ENCODE assay signal across 20 cellular contexts in the genomic region with DNA sequence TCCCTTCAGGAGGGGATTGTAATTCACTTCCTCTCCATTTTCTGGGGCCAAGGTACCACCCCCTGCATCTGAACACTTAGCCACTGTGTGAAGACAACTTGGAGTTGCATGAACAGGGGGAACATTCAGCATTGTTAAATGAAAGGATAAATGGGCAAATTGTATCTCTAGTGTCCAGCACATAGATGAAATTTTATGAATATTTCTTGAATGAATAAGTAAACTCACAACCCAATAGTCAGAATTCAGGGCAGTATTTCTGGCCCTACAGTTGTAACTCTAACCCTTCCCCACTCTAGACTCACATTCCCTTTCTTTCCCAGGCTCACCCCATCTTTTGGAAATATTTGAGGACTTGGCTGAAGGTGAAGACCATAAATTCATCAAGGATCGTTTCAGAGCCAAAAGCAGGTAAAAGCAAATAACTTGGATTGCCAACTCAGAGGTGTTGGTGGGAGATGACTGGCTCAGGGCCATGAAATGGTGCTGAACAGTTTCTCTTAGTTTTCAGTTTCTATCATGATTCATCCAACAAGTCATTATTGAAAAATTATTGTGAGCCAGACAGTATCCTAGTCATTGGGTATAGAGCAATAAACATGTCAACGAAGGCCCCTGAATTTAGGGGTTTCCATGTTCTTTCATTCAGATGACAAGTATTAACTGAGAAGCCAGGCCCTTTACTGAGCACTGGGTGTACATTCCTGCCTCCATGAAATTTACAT. TPM values are rescaled to one million over a fixed set of nuclear protein-coding genes. Genes with fewer than 3 reads are reported as not detected.
DNase-seq lines count a peak whose midpoint lies in the region; ATAC-seq and TF ChIP-seq lines count a peak whose summit lies in the region.
"Had no signal": no experiment of that assay in that cellular context is flagged by ENCODE, and none has a peak within 500 bp of the region (broad histone marks: within the 10 kb centered on the region; RNA-seq: fewer than 3 reads in every experiment).

No MANE protein-coding gene starts in this region.

- intact Hi-C loops in body of pancreas (cut with DNase I), result no loop called here

- H3K27me3 ChIP-seq in SK-N-SH (ENCODE audit: insufficient read depth) (no peaks in the 10 kb centered on the region), body of pancreas (no peaks in the 10 kb centered on the region)
- H3K27me3 ChIP-seq: upper lobe of left lung had no signal

- no peaks in the 10 kb centered on the region for H3K79me2 ChIP-seq in SK-N-SH (ENCODE audit: insufficient read depth)

- H3K27ac ChIP-seq in SK-N-SH (ENCODE audit: low read depth in 2 of 2, low read length in 1 of 2), result no peak overlapping the region
- H3K27ac ChIP-seq in body of pancreas, result no peak overlapping the region
- no peak overlapping the region for H3K27ac ChIP-seq in substantia nigra (ENCODE audit: low read depth, low read length, poor library complexity, severe bottlenecking)
- H3K27ac ChIP-seq: upper lobe of left lung had no signal

- H3K9ac ChIP-seq in SK-N-SH, result no peak overlapping the region

- H3K4me3 ChIP-seq in SK-N-SH (ENCODE audit: low read depth in 2 of 2, low read length in 1 of 2), result no peak overlapping the region
- no peak overlapping the region for H3K4me3 ChIP-seq in body of pancreas
- H3K4me3 ChIP-seq: upper lobe of left lung had no signal

- POLR2A ChIA-PET in SK-N-SH (lab: Yijun Ruan, JAX), result no interaction called here

- no peaks in the 10 kb centered on the region for H3K36me3 ChIP-seq in SK-N-SH (replicated peaks in 1 of 2; ENCODE audit: control insufficient read depth in 1 of 2, insufficient read depth in 2 of 2, low read length in 1 of 2)
- H3K36me3 ChIP-seq in body of pancreas (replicated peaks in 1 of 2; ENCODE audit: insufficient read depth in 1 of 2, low read depth in 2 of 2), result no peaks in the 10 kb centered on the region
- H3K36me3 ChIP-seq: upper lobe of left lung had no signal

- H3K4me1 ChIP-seq in SK-N-SH (ENCODE audit: control insufficient read depth in 1 of 2, insufficient read depth in 2 of 2, low read depth in 1 of 2, low read length in 1 of 2), result no peaks in the 10 kb centered on the region
- no peaks in the 10 kb centered on the region for H3K4me1 ChIP-seq in body of pancreas
- H3K4me1 ChIP-seq: upper lobe of left lung had no signal

- peak; percentile 52 for ATAC-seq in GM21786 (IDR thresholded peaks at IDR 0.05; ENCODE audit: unreplicated experiment)
- no peak for ATAC-seq in body of pancreas
- ATAC-seq: activated CD8-positive, alpha-beta memory T cell treated with anti-CD3 and anti-CD28 coated beads, Interleukin-2, amount 10 ng/mL, durations not matched to agents 7 days and 5 days; stimulated activated naive B cell treated with anti-CD40 and anti-IgM and Interleukin-4, amounts not matched to agents 10 μg/mL and 1 μg/mL and 100 μg/mL, for 72 hours; WTC11 had no signal

- H3K9me3 ChIP-seq in SK-N-SH, result no peaks in the 10 kb centered on the region
- H3K9me3 ChIP-seq in body of pancreas, result no peaks in the 10 kb centered on the region
- H3K9me3 ChIP-seq: upper lobe of left lung had no signal

- no peak for TF ChIP-seq POLR2A in body of pancreas (IDR thresholded peaks at IDR 0.05)

- TF ChIP-seq RAD21 in SK-N-SH (IDR thresholded peaks at IDR 0.05; ENCODE audit: low read length), result no peak

- DNase-seq in AG08395 (ENCODE audit: low spot score) (peak; percentile 60), SK-N-SH (no peak), hepatic stellate cell (ENCODE audit: low spot score) (peak; percentile 12), NOMO-1 (lab: John Stamatoyannopoulos, UW; ENCODE audit: unreplicated experiment in 2 of 2) (no peak), body of pancreas (no peak), amniotic stem cell (lab: John Stamatoyannopoulos, UW) (no peak), substantia nigra (lab: John Stamatoyannopoulos, UW) (no peak)
- DNase-seq: activated CD8-positive, alpha-beta memory T cell treated with anti-CD3 and anti-CD28 coated beads, Interleukin-2, amount 10 ng/mL, durations not matched to agents 7 days and 5 days; activated naive CD4-positive, alpha-beta T cell treated with anti-CD3 and anti-CD28 coated beads for 36 hours; AML-193; effector CD4-positive, alpha-beta T cell; H7; naive B cell; NCI-H1092; NCI-H2171 treated with DMSO at 0.1 percent for 48 hours; posterior cingulate gyrus; stimulated activated naive B cell treated with anti-CD40 and anti-IgM and Interleukin-4, amounts not matched to agents 10 μg/mL and 1 μg/mL and 100 μg/mL, for 72 hours; upper lobe of left lung had no signal

- no peak overlapping the region; the same call in 1 of the 2 replicates for H2AFZ ChIP-seq in SK-N-SH (ENCODE audit: low read depth)

- no peaks in the 10 kb centered on the region for H3F3A ChIP-seq in SK-N-SH (replicated peaks; ENCODE audit: insufficient read depth)

- TF ChIP-seq CTCF in SK-N-SH (IDR thresholded peaks at IDR 0.05), result no peak
- no peak for TF ChIP-seq CTCF in body of pancreas (IDR thresholded peaks at IDR 0.05)

- no peaks in the 10 kb centered on the region for H4K20me1 ChIP-seq in SK-N-SH (ENCODE audit: insufficient read depth)

- WGBS in SK-N-SH (ENCODE audit: low lambda C conversion rate), result 30% methylated on average over 2 of the region's 2 CpGs
- WGBS in body of pancreas, 2 donors, result 29 to 62% methylated on average over 2 of the region's 2 CpGs

- H3K9me2 ChIP-seq in SK-N-SH, result no peaks in the 10 kb centered on the region

- CTCF ChIA-PET in SK-N-SH (lab: Yijun Ruan, JAX), result no interaction called here

- H3K4me2 ChIP-seq in SK-N-SH, result no peak overlapping the region

- no peak for TF ChIP-seq EP300 in SK-N-SH (IDR thresholded peaks at IDR 0.05; ENCODE audit: borderline replicate concordance in 1 of 2, low read depth in 1 of 2, low read length in 1 of 2)

TF ChIP-seq in SK-N-SH, 30 proteins besides CTCF, POLR2A, EP300 and RAD21:
- no peak for TF ChIP-seq JUND (IDR thresholded peaks at IDR 0.05)
- 0 out of 2 replicates have a peak, but pooled peaks have one; percentile 13 for TF ChIP-seq TEAD4 (IDR thresholded peaks at IDR 0.05; ENCODE audit: borderline replicate concordance, insufficient read depth)
- 0 out of 2 replicates have a peak, but pooled peaks have one; percentile 10 for TF ChIP-seq FOSL2 (IDR thresholded peaks at IDR 0.05; ENCODE audit: borderline replicate concordance, low read depth)

RNA-seq across cellular contexts. Expression of gene ZC3H12C, which starts 33.3 kb away (rescaled TPM):
- polyA plus RNA-seq in SK-N-SH (2012; rRNA removed), result 2.8 and 3.9 TPM in 2 replicates
- polyA plus RNA-seq in SK-N-SH (2012; cell fraction: cytosol; rRNA removed), result 2.6 and 3.0 TPM in 2 replicates
- polyA plus RNA-seq in SK-N-SH (2012; cell fraction: nucleus; rRNA removed), result 3.9 and 5.8 TPM in 2 replicates
- 1 to 10 TPM; 7.3 to 7.8 TPM for total RNA-seq in body of pancreas
- total RNA-seq: activated naive CD4-positive, alpha-beta T cell treated with anti-CD3 and anti-CD28 coated beads for 36 hours had no signal

Comparison
In these comparisons a context has a peak if more than half of its experiments do, and no peak if none do; other contexts are left out.
1. DNase-seq: peak in AG08395 (single experiment) and hepatic stellate cell (single experiment); none in SK-N-SH (single experiment), NOMO-1 (0 of 2), body of pancreas (0 of 4), amniotic stem cell (single experiment) and substantia nigra (0 of 49).